Comparison of ENCODE assay signal across 1 cellular context in genomic region chr5:122882836-122883235, GRCh38.
TF ChIP-seq lines count a peak whose summit lies in the region.

No MANE protein-coding gene starts in this region.

TF ChIP-seq in K562, 482 proteins besides CTCF, POLR2A, EP300 and RAD21:
- TF ChIP-seq NFYB (IDR thresholded peaks at IDR 0.05; ENCODE audit: extremely low read depth, insufficient read length) (no peak), HMBOX1 (IDR thresholded peaks at IDR 0.05) (peak; percentile 47; the same call in 1 of the 2 replicates)
